Comparison of ENCODE assay signal across 27 cellular contexts in the genomic region with DNA sequence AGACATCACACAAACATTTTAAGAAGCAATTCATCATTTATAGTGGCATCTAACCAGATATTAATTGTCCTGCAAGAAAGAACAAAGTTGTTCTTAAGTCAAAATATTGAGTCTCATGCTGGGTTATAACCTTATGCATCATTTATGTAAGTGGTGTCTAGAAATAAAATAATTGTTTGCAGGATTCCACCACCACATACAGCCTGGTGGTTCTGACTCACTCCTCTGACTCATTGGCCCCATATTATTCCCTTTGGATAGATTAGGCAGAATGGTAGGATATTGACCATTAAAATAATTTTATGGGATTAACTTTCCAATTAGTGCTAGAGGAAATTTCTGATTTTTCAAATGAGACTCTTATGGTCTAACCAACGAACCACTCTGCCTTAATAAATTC.
DNase-seq lines count a peak whose midpoint lies in the region; ATAC-seq and TF ChIP-seq lines count a peak whose summit lies in the region.
"Had no signal": no experiment of that assay in that cellular context is flagged by ENCODE, and none has a peak within 500 bp of the region (broad histone marks: within the 10 kb centered on the region; RNA-seq: fewer than 3 reads in every experiment).

No MANE protein-coding gene starts in this region.

- TF ChIP-seq CTCF in fibroblast of the aortic adventitia (IDR thresholded peaks at IDR 0.05; ENCODE audit: insufficient read depth, low read length): no peak

- ATAC-seq in GM21381 (IDR thresholded peaks at IDR 0.05; ENCODE audit: unreplicated experiment): no peak
- ATAC-seq in GM18873 (IDR thresholded peaks at IDR 0.05; ENCODE audit: low FRiP score, unreplicated experiment): no peak
- ATAC-seq in GM21717 (IDR thresholded peaks at IDR 0.05; ENCODE audit: unreplicated experiment): no peak
- ATAC-seq: activated CD8-positive, alpha-beta T cell treated with anti-CD3 and anti-CD28 coated beads, Interleukin-2, amount 10 ng/mL, durations not matched to agents 7 days and 5 days; activated T-cell treated with anti-CD3 and anti-CD28 coated beads, Interleukin-2, amount 50 U/mL, for 4 hours; esophagus mucosa; left colon; upper lobe of right lung had no signal

- no peak overlapping the region for H3K4me3 ChIP-seq in fibroblast of the aortic adventitia (ENCODE audit: low read depth, low read length)
- H3K4me3 ChIP-seq: right atrium auricular region, upper lobe of right lung had no signal

- peak; percentile 63 for DNase-seq in A172 (ENCODE audit: low spot score)
- peak; percentile 67 for DNase-seq in HT1080 (ENCODE audit: low read depth)
- peak; percentile 29 for DNase-seq in amniotic epithelial cell (ENCODE audit: low read depth)
- DNase-seq in fibroblast of the aortic adventitia (ENCODE audit: low read depth): peak; percentile 53
- no peak for DNase-seq in DMS153 treated with DMSO at 0.1 percent for 48 hours (lab: John Stamatoyannopoulos, UW; ENCODE audit: unreplicated experiment)
- DNase-seq: 8988T; activated CD4-positive, alpha-beta T cell treated with anti-CD3 and anti-CD28 coated beads for 1 hour; activated CD8-positive, alpha-beta T cell treated with anti-CD3 and anti-CD28 coated beads, Interleukin-2, amount 10 ng/mL, durations not matched to agents 7 days and 5 days; activated naive CD4-positive, alpha-beta T cell treated with anti-CD3 and anti-CD28 coated beads, Interleukin-2, amount 50 U/mL, for 16 hours; activated T-cell treated with anti-CD3 and anti-CD28 coated beads, Interleukin-2, amount 50 U/mL, for 4 hours; anterior cingulate cortex; effector CD4-positive, alpha-beta T cell; GDM1; HCEC 1CT; left colon; mesendoderm; naive B cell; NCI-H1105; NCI-H2029 treated with DMSO at 0.1 percent for 48 hours; NCI-H446; T-helper 1 cell; upper lobe of right lung had no signal
